In the genomic region with DNA sequence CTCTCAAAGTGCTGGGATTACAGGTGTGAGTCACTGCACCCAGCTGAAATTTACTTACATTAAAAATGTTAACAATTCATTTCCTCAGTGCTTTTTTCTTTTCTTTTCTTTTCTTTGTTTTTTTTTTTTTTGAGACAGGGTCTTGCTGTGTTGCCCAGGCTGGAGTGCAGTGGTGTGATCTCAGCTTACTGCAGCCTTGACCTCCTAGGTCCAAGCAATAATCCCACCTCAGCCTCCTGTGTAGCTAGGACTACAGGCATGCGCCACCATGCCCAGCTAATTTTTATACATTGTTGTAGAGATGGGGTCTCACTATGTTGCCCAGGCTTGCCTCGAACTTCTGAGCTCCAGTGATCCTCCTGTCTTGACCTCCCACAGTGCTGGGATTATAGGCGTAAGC, we compare ENCODE assay signal across 4 cellular contexts. TPM values are rescaled to one million over a fixed set of nuclear protein-coding genes. Genes with fewer than 3 reads are reported as not detected.
"Had no signal": no experiment of that assay in that cellular context is flagged by ENCODE, and none has a peak within 500 bp of the region (broad histone marks: within the 10 kb centered on the region; RNA-seq: fewer than 3 reads in every experiment).

No MANE protein-coding gene starts in this region.

RNA-seq across cellular contexts. Expression of gene CELA3A, which starts 2.5 kb away (rescaled TPM):
- total RNA-seq: HT-29, HT1080, IMR-90 had no signal
- polyA plus RNA-seq: IgD-negative memory B cell, IMR-90 had no signal

RNA-seq across cellular contexts. Expression of gene CELA3B, which starts 27.1 kb away (rescaled TPM):
- total RNA-seq: HT1080, IMR-90 had no signal
- polyA plus RNA-seq: IgD-negative memory B cell, IMR-90 had no signal
